1 cellular context compared by ENCODE assay signal in genomic region chr2:233708942-233709341, GRCh38.
TF ChIP-seq lines count a peak whose summit lies in the region.

No MANE protein-coding gene starts in this region.

TF ChIP-seq in IMR-90, 13 proteins besides CTCF, POLR2A, EP300 and RAD21:
- no peak for TF ChIP-seq RCOR1 (IDR thresholded peaks at IDR 0.05; ENCODE audit: insufficient replicate concordance, low read length)
- TF ChIP-seq MAFK (IDR thresholded peaks at IDR 0.05; ENCODE audit: low read depth, low read length), result no peak
- TF ChIP-seq USF2 (IDR thresholded peaks at IDR 0.05; ENCODE audit: low read depth, low read length), result peak; percentile 49
- no peak for TF ChIP-seq RFX5 (IDR thresholded peaks at IDR 0.05; ENCODE audit: low read depth, low read length)
- TF ChIP-seq CEBPB (IDR thresholded peaks at IDR 0.05; ENCODE audit: low read depth, low read length), result no peak
- TF ChIP-seq MXI1 (IDR thresholded peaks at IDR 0.05; ENCODE audit: borderline replicate concordance, low read depth, low read length), result no peak
- no peak for TF ChIP-seq FOS (IDR thresholded peaks at IDR 0.05; ENCODE audit: low read depth, low read length)
